ENCODE assay signal across 1 cellular context in genomic region chr4:41881931-41882621, GRCh38.
TF ChIP-seq lines count a peak whose summit lies in the region.

No MANE protein-coding gene starts in this region.

TF ChIP-seq in HEK293, 187 proteins besides CTCF, POLR2A, EP300 and RAD21 (continued from another document):
- TF ChIP-seq BCL6B (tag by site-specific recombination; IDR thresholded peaks at IDR 0.05) (no peak), SCRT2 (tag by site-specific recombination; IDR thresholded peaks at IDR 0.05) (no peak), ZBTB49 (tag by site-specific recombination; IDR thresholded peaks at IDR 0.05; ENCODE audit: low read depth) (no peak), REST (tag by site-specific recombination; IDR thresholded peaks at IDR 0.05) (no peak), ZNF394 (tag by site-specific recombination; IDR thresholded peaks at IDR 0.05; ENCODE audit: borderline replicate concordance) (no peak), MZF1 (tag by site-specific recombination; IDR thresholded peaks at IDR 0.05; ENCODE audit: borderline replicate concordance) (no peak), ZXDB (tag by site-specific recombination; IDR thresholded peaks at IDR 0.05) (0 out of 2 replicates have a peak, but pooled peaks have one; percentile 41), ZNF292 (tag by site-specific recombination; IDR thresholded peaks at IDR 0.05; ENCODE audit: borderline replicate concordance, low read depth) (no peak), ZNF600 (tag by site-specific recombination; IDR thresholded peaks at IDR 0.05) (no peak), YY1 (tag by site-specific recombination; IDR thresholded peaks at IDR 0.05) (0 out of 2 replicates have a peak, but pooled peaks have one; percentile 7), ZNF473 (tag by site-specific recombination; IDR thresholded peaks at IDR 0.05) (no peak), GLIS2 (tag by site-specific recombination; IDR thresholded peaks at IDR 0.05) (peak; percentile 32), GLIS1 (tag by site-specific recombination; IDR thresholded peaks at IDR 0.05) (no peak), ZNF350 (tag by site-specific recombination; IDR thresholded peaks at IDR 0.05) (no peak), ZFP41 (tag by site-specific recombination; IDR thresholded peaks at IDR 0.05; ENCODE audit: borderline replicate concordance) (no peak), ZNF658 (tag by site-specific recombination; IDR thresholded peaks at IDR 0.05) (no peak), ZBTB26 (tag by site-specific recombination; optimal IDR thresholded peaks at IDR 0.05) (peak; percentile 43), GLI4 (tag by site-specific recombination; IDR thresholded peaks at IDR 0.05) (no peak), ZFHX2 (tag by site-specific recombination; conservative IDR thresholded peaks at IDR 0.05) (0 out of 2 replicates have a peak, but pooled peaks have one; percentile 13), ZNF555 (tag by site-specific recombination; conservative IDR thresholded peaks at IDR 0.05) (no peak), ZBTB8A (tag by site-specific recombination; IDR thresholded peaks at IDR 0.05) (0 out of 2 replicates have a peak, but pooled peaks have one; percentile 12), ZNF610 (tag by site-specific recombination; IDR thresholded peaks at IDR 0.05; ENCODE audit: borderline replicate concordance) (no peak), SCRT1 (tag by site-specific recombination; IDR thresholded peaks at IDR 0.05; ENCODE audit: borderline replicate concordance) (no peak), ZNF521 (tag by site-specific recombination; IDR thresholded peaks at IDR 0.05) (no peak), ZNF768 (tag by site-specific recombination; IDR thresholded peaks at IDR 0.05) (no peak), PRDM2 (tag by site-specific recombination; IDR thresholded peaks at IDR 0.05; ENCODE audit: borderline replicate concordance) (no peak), ZNF211 (tag by site-specific recombination; IDR thresholded peaks at IDR 0.05; ENCODE audit: low read depth) (no peak), ZSCAN5A (tag by site-specific recombination; IDR thresholded peaks at IDR 0.05) (no peak)
- TF ChIP-seq, protein P1, sequence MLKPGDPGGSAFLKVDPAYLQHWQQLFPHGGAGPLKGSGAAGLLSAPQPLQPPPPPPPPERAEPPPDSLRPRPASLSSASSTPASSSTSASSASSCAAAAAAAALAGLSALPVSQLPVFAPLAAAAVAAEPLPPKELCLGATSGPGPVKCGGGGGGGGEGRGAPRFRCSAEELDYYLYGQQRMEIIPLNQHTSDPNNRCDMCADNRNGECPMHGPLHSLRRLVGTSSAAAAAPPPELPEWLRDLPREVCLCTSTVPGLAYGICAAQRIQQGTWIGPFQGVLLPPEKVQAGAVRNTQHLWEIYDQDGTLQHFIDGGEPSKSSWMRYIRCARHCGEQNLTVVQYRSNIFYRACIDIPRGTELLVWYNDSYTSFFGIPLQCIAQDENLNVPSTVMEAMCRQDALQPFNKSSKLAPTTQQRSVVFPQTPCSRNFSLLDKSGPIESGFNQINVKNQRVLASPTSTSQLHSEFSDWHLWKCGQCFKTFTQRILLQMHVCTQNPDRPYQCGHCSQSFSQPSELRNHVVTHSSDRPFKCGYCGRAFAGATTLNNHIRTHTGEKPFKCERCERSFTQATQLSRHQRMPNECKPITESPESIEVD (tag by site-specific recombination; IDR thresholded peaks at IDR 0.05), result no peak
- TF ChIP-seq, protein P2, sequence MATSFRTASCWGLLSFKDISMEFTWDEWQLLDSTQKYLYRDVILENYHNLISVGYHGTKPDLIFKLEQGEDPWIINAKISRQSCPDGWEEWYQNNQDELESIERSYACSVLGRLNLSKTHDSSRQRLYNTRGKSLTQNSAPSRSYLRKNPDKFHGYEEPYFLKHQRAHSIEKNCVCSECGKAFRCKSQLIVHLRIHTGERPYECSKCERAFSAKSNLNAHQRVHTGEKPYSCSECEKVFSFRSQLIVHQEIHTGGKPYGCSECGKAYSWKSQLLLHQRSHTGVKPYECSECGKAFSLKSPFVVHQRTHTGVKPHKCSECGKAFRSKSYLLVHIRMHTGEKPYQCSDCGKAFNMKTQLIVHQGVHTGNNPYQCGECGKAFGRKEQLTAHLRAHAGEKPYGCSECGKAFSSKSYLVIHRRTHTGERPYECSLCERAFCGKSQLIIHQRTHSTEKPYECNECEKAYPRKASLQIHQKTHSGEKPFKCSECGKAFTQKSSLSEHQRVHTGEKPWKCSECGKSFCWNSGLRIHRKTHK (tag by site-specific recombination; IDR thresholded peaks at IDR 0.05), result no peak
